In genomic region chr3:14392803-14393319, GRCh38 we compare ENCODE assay signal across 30 cellular contexts. TPM values are rescaled to one million over a fixed set of nuclear protein-coding genes. Genes with fewer than 3 reads are reported as not detected.
DNase-seq lines count a peak whose midpoint lies in the region; ATAC-seq and TF ChIP-seq lines count a peak whose summit lies in the region.
"Had no signal": no experiment of that assay in that cellular context is flagged by ENCODE, and none has a peak within 500 bp of the region (broad histone marks: within the 10 kb centered on the region; RNA-seq: fewer than 3 reads in every experiment).

No MANE protein-coding gene starts in this region.

- BruUV-seq in OCI-LY7 (replicated peaks; lab: Mats Ljungman, UMichigan): no TSS peak

- peaks cover 1% of the 10 kb centered on the region for H3K27me3 Mint-ChIP-seq in dendritic cell treated with granulocyte-macrophage colony-stimulating factor and Interleukin-4, amounts not matched to agents 40 ng/mL and 50 ng/mL, for 4 days
- peaks cover 4% of the 10 kb centered on the region for H3K27me3 Mint-ChIP-seq in nephron progenitor cell (ENCODE audit: low read depth, poor library complexity)

- DNase-seq in OCI-LY7 (ENCODE audit: low spot score): no peak
- DNase-seq in nephron progenitor cell: no peak
- DNase-seq in cerebellar cortex (ENCODE audit: low spot score): no peak
- DNase-seq: activated CD4-positive, alpha-beta T cell treated with anti-CD3 and anti-CD28 coated beads, Interleukin-2, amount 10 ng/mL, durations not matched to agents 24 days and 14 days; activated naive CD4-positive, alpha-beta T cell; activated T-cell treated with anti-CD3 and anti-CD28 coated beads, Interleukin-2, amount 50 U/mL, for 48 hours; adrenal gland; effector memory CD4-positive, alpha-beta T cell; foreskin fibroblast; heart right ventricle; kidney glomerular epithelial cell; NCI-H1048; NCI-H1694 treated with DMSO at 0.1 percent for 48 hours; NCI-H2171; NK-92 treated with Interleukin-12 subunit alpha and Interleukin-12 subunit beta, amount 100 ng/mL, for 24 hours; occipital lobe; retina; SIG-M5; stimulated activated CD4-positive, alpha-beta T cell treated with anti-CD3 and anti-CD28 coated beads, Interleukin-2, amount 100 ng/mL, for 48 hours; substantia nigra; SW 1271; T-helper 9 cell; upper lobe of right lung had no signal

- H3K27ac Mint-ChIP-seq in dendritic cell treated with granulocyte-macrophage colony-stimulating factor and Interleukin-4, amounts not matched to agents 40 ng/mL and 50 ng/mL, for 4 days: peak overlapping the region; percentile 20
- H3K27ac Mint-ChIP-seq in nephron progenitor cell: peak overlapping the region; percentile 42
- H3K27ac Mint-ChIP-seq: activated CD4-positive, alpha-beta T cell treated with anti-CD3 and anti-CD28 coated beads, Interleukin-2, amount 10 ng/mL, durations not matched to agents 24 days and 14 days had no signal

- H2AFZ ChIP-seq in OCI-LY7 (ENCODE audit: low read length): peak overlapping the region; percentile 33; the same call in 1 of the 2 replicates

- peaks cover 0 to 3% (median 0%) of the 10 kb centered on the region in 3 donors for H3K27me3 ChIP-seq in skeletal muscle tissue (ENCODE audit: control insufficient read depth in 3 of 3, insufficient read depth in 3 of 3, low read length in 3 of 3)
- H3K27me3 ChIP-seq: adrenal gland, upper lobe of right lung had no signal

- POLR2A ChIA-PET in OCI-LY7 (lab: Charles Lee): interaction anchor here (1.8 kb wide), 2 partner anchors 9 to 16 kb away, joined by 6 to 7 read pairs; partner anchors contain the start of gene SLC6A6

- no peak overlapping the region for H3K4me3 Mint-ChIP-seq in dendritic cell treated with granulocyte-macrophage colony-stimulating factor and Interleukin-4, amounts not matched to agents 40 ng/mL and 50 ng/mL, for 4 days
- no peak overlapping the region for H3K4me3 Mint-ChIP-seq in nephron progenitor cell
- H3K4me3 Mint-ChIP-seq: activated CD4-positive, alpha-beta T cell treated with anti-CD3 and anti-CD28 coated beads, Interleukin-2, amount 10 ng/mL, durations not matched to agents 24 days and 14 days; CD14-positive monocyte had no signal

- H3K4me1 Mint-ChIP-seq in dendritic cell treated with granulocyte-macrophage colony-stimulating factor and Interleukin-4, amounts not matched to agents 40 ng/mL and 50 ng/mL, for 4 days (ENCODE audit: low read depth): peaks cover 69% of the 10 kb centered on the region
- peaks cover 42% of the 10 kb centered on the region for H3K4me1 Mint-ChIP-seq in nephron progenitor cell

- H3K9ac ChIP-seq in skeletal muscle tissue (ENCODE audit: low read depth in 1 of 3, low read length in 3 of 3): peak overlapping the region; percentile 54 to 82 (median 66)

- H3K4me1 ChIP-seq in OCI-LY7 (ENCODE audit: insufficient read depth, low read length, poor library complexity, severe bottlenecking) (peaks cover 79% of the 10 kb centered on the region), skeletal muscle tissue (ENCODE audit: control insufficient read depth in 3 of 3, insufficient read depth in 3 of 3, low read length in 3 of 3) (peaks cover 29 to 37% (median 33%) of the 10 kb centered on the region in 3 donors)

- no peak overlapping the region for H3K27ac ChIP-seq in OCI-LY7 (ENCODE audit: low read depth, low read length, poor library complexity, severe bottlenecking)
- H3K27ac ChIP-seq in skeletal muscle tissue (ENCODE audit: low read depth, low read length): peak overlapping the region; percentile 87
- H3K27ac ChIP-seq: adrenal gland, heart right ventricle, WERI-Rb-1 had no signal

- TF ChIP-seq CTCF in OCI-LY7 (conservative IDR thresholded peaks at IDR 0.05; ENCODE audit: low read length): no peak
- no peak for TF ChIP-seq CTCF in nephron progenitor cell (IDR thresholded peaks at IDR 0.05)

- H3K9me3 ChIP-seq in OCI-LY7 (ENCODE audit: low read length) (no peaks in the 10 kb centered on the region), skeletal muscle tissue (ENCODE audit: control insufficient read depth in 3 of 3, low read length in 3 of 3) (no peaks in the 10 kb centered on the region)
- H3K9me3 ChIP-seq: adrenal gland, heart right ventricle, upper lobe of right lung had no signal

- H3K9me2 ChIP-seq in OCI-LY7 (ENCODE audit: insufficient read depth, low read length): no peaks in the 10 kb centered on the region

- no peaks in the 10 kb centered on the region for H3K36me3 Mint-ChIP-seq in dendritic cell treated with granulocyte-macrophage colony-stimulating factor and Interleukin-4, amounts not matched to agents 40 ng/mL and 50 ng/mL, for 4 days (ENCODE audit: low read depth)
- no peaks in the 10 kb centered on the region for H3K36me3 Mint-ChIP-seq in nephron progenitor cell (ENCODE audit: low read depth)

- no peaks in the 10 kb centered on the region for H3K79me2 ChIP-seq in OCI-LY7 (ENCODE audit: insufficient read depth, low read depth, low read length)

- H3K4me2 ChIP-seq in OCI-LY7 (ENCODE audit: low read length): peak overlapping the region; percentile 35

- ATAC-seq in GM21825 (IDR thresholded peaks at IDR 0.05; ENCODE audit: unreplicated experiment) (no peak), HG03378 (IDR thresholded peaks at IDR 0.05; ENCODE audit: unreplicated experiment) (no peak)
- ATAC-seq: upper lobe of right lung had no signal

- intact Hi-C loops in OCI-LY7 (cut with micrococcal nuclease; ENCODE audit: unreplicated experiment): loop anchor here (5.0 kb wide), 1 partner anchor 131 kb away; no protein-coding TSS in a partner anchor
- intact Hi-C loops in dendritic cell treated with granulocyte-macrophage colony-stimulating factor and Interleukin-4, amounts not matched to agents 40 ng/mL and 50 ng/mL, for 4 days (cut with micrococcal nuclease): no loop called here

- H3K36me3 ChIP-seq in OCI-LY7 (ENCODE audit: insufficient read depth, low read length) (no peaks in the 10 kb centered on the region), skeletal muscle tissue (ENCODE audit: control insufficient read depth in 3 of 3, insufficient read depth in 3 of 3, low read length in 3 of 3) (no peaks in the 10 kb centered on the region)
- H3K36me3 ChIP-seq: adrenal gland, heart right ventricle, upper lobe of right lung, WERI-Rb-1 had no signal

- CTCF ChIA-PET in OCI-LY7 (lab: Charles Lee; ENCODE audit: unreplicated experiment): no interaction called here

- H3K4me3 ChIP-seq in OCI-LY7 (ENCODE audit: low read depth, low read length, poor library complexity, severe bottlenecking) (no peak overlapping the region), skeletal muscle tissue (ENCODE audit: low read length in 3 of 3) (peak overlapping the region in 2 of 3 donors; percentile 24 to 29)
- H3K4me3 ChIP-seq: adrenal gland, heart right ventricle, lung, upper lobe of right lung had no signal

- no peaks in the 10 kb centered on the region for H3K9me3 Mint-ChIP-seq in dendritic cell treated with granulocyte-macrophage colony-stimulating factor and Interleukin-4, amounts not matched to agents 40 ng/mL and 50 ng/mL, for 4 days
- H3K9me3 Mint-ChIP-seq in nephron progenitor cell: no peaks in the 10 kb centered on the region
- H3K9me3 Mint-ChIP-seq: activated CD4-positive, alpha-beta T cell treated with anti-CD3 and anti-CD28 coated beads, Interleukin-2, amount 10 ng/mL, durations not matched to agents 24 days and 14 days; CD14-positive monocyte had no signal

- H4K20me1 ChIP-seq in OCI-LY7 (ENCODE audit: insufficient read depth, low read length): no peaks in the 10 kb centered on the region

RNA-seq across cellular contexts. Expression of gene SLC6A6, which starts 9.5 kb away (rescaled TPM):
- total RNA-seq in OCI-LY7 (2014; rRNA removed; shearing (Covaris generic)): 36.7 and 43.0 TPM in 2 replicates
- total RNA-seq in OCI-LY7 (2022) (44.6 and 51.8 TPM in 2 replicates), skeletal muscle tissue (5.7 TPM)
